12 cellular contexts compared by ENCODE assay signal in the genomic region with DNA sequence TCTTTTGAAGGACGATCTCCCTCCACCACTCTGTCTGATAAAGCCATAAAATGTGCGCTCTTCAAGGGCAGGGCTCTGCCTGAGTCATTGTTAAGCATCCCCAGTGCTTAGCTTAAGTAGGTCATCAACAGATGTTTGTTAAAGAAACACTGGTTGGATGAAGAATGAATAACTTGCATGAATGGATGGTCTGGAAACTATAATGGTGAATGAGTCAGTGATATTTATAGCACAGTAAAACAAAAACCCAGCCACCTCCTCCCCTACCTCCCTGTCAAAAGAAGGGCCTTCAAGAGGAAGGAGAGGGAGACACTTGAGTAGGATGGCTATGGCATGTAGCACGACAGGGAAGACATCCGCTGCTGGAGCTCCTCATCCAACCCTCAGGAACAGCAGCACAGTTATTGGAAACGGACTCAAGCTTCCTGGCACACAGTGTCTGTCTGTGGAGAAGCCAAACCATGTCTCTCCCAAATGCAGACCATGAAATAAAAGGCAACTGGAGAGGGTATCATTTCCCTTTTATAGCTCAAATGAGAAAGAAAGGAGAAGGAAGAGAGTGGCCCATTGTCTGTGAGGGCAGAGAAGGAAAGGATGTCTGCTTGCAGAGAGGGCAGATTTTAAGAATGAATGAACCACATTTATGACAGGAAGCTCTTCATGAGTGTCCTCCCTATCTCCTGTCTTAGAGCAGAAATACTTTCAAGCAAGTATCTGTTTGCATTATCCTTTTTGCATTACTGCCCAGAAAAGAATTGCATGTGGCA.
DNase-seq lines count a peak whose midpoint lies in the region; ATAC-seq and TF ChIP-seq lines count a peak whose summit lies in the region.
"Had no signal": no experiment of that assay in that cellular context is flagged by ENCODE, and none has a peak within 500 bp of the region (broad histone marks: within the 10 kb centered on the region; RNA-seq: fewer than 3 reads in every experiment).

No MANE protein-coding gene starts in this region.

- H3K27ac ChIP-seq in mesendoderm (ENCODE audit: low read depth, low read length) = no peak overlapping the region

- no peak for ATAC-seq in HG02678 (IDR thresholded peaks at IDR 0.05; ENCODE audit: unreplicated experiment)
- no peak for ATAC-seq in activated CD8-positive, alpha-beta memory T cell treated with anti-CD3 and anti-CD28 coated beads, Interleukin-2, amount 10 ng/mL, durations not matched to agents 7 days and 5 days

- no peak overlapping the region for H3K4me3 Mint-ChIP-seq in activated CD8-positive, alpha-beta memory T cell treated with anti-CD3 and anti-CD28 coated beads, Interleukin-2, amount 10 ng/mL, durations not matched to agents 7 days and 5 days
- H3K4me3 Mint-ChIP-seq: activated CD4-positive, alpha-beta memory T cell treated with anti-CD3 and anti-CD28 coated beads, Interleukin-2, amount 10 ng/mL, durations not matched to agents 7 days and 5 days; naive B cell had no signal

- no peak overlapping the region for H4K5ac ChIP-seq in mesendoderm (ENCODE audit: low read length)

- peaks cover 14% of the 10 kb centered on the region for H3K4me1 ChIP-seq in mesendoderm (ENCODE audit: control insufficient read depth, low read depth, low read length)

- peak overlapping the region; percentile 6 for H3K56ac ChIP-seq in mesendoderm (ENCODE audit: low read length)

- H3K9ac ChIP-seq in mesendoderm (ENCODE audit: low read length) = no peak overlapping the region

- WGBS in mesendoderm (ENCODE audit: extremely low coverage, insufficient coverage, low lambda C conversion rate) = no CpG with 5 or more reads among the region's 5 CpGs

- no peaks in the 10 kb centered on the region for H3K9me3 Mint-ChIP-seq in activated CD8-positive, alpha-beta memory T cell treated with anti-CD3 and anti-CD28 coated beads, Interleukin-2, amount 10 ng/mL, durations not matched to agents 7 days and 5 days (ENCODE audit: low read depth)
- H3K9me3 Mint-ChIP-seq: activated CD4-positive, alpha-beta memory T cell treated with anti-CD3 and anti-CD28 coated beads, Interleukin-2, amount 10 ng/mL, durations not matched to agents 7 days and 5 days; naive B cell had no signal

- no peaks in the 10 kb centered on the region for H3K36me3 ChIP-seq in mesendoderm (ENCODE audit: control insufficient read depth, insufficient read depth, low read length)

- no peak overlapping the region for H3K4ac ChIP-seq in mesendoderm (ENCODE audit: low read depth, low read length)

- H3K27me3 ChIP-seq in mesendoderm (ENCODE audit: insufficient read depth, low read length, poor library complexity) = no peaks in the 10 kb centered on the region

- no peak overlapping the region for H3K23ac ChIP-seq in mesendoderm (ENCODE audit: low read length)

- H2AK5ac ChIP-seq in mesendoderm (ENCODE audit: low read length) = peak overlapping the region; percentile 64

- no peaks in the 10 kb centered on the region for H3K79me1 ChIP-seq in mesendoderm (ENCODE audit: low read length)

- no peak overlapping the region for H3K18ac ChIP-seq in mesendoderm (ENCODE audit: low read length)

- CTCF ChIA-PET in activated CD8-positive, alpha-beta memory T cell treated with anti-CD3 and anti-CD28 coated beads, Interleukin-2, amount 10 ng/mL, durations not matched to agents 7 days and 5 days (lab: Charles Lee) = interaction anchor here (1.1 kb wide), 1 partner anchor 80 kb away, joined by 3 read pairs; no protein-coding TSS in a partner anchor

- H3K36me3 Mint-ChIP-seq in activated CD8-positive, alpha-beta memory T cell treated with anti-CD3 and anti-CD28 coated beads, Interleukin-2, amount 10 ng/mL, durations not matched to agents 7 days and 5 days = no peaks in the 10 kb centered on the region
- H3K36me3 Mint-ChIP-seq: naive B cell had no signal

- no peak overlapping the region for H2BK5ac ChIP-seq in mesendoderm (ENCODE audit: low read length)

- no peaks in the 10 kb centered on the region for H3K79me2 ChIP-seq in mesendoderm (ENCODE audit: control insufficient read depth, insufficient read depth, low read length)

- no peak overlapping the region for H3K4me2 ChIP-seq in mesendoderm (ENCODE audit: low read length)

- no peak overlapping the region for H2BK120ac ChIP-seq in mesendoderm (ENCODE audit: low read depth, low read length)

- H3K27ac Mint-ChIP-seq in activated CD8-positive, alpha-beta memory T cell treated with anti-CD3 and anti-CD28 coated beads, Interleukin-2, amount 10 ng/mL, durations not matched to agents 7 days and 5 days = no peak overlapping the region
- H3K27ac Mint-ChIP-seq: activated CD4-positive, alpha-beta memory T cell treated with anti-CD3 and anti-CD28 coated beads, Interleukin-2, amount 10 ng/mL, durations not matched to agents 7 days and 5 days had no signal

- DNase-seq in AG09309 (ENCODE audit: low read depth) (peak; percentile 93), KG1 (lab: John Stamatoyannopoulos, UW) (peak; percentile 33), astrocyte of the hippocampus (ENCODE audit: low read depth, low spot score) (peak; percentile 69), mesendoderm (no peak), NCI-H82 treated with DMSO at 0.1 percent for 48 hours (lab: John Stamatoyannopoulos, UW; ENCODE audit: unreplicated experiment) (no peak), DMS114 treated with DMSO at 0.1 percent for 48 hours (lab: John Stamatoyannopoulos, UW; ENCODE audit: unreplicated experiment) (no peak)
- no peak for DNase-seq in activated CD8-positive, alpha-beta memory T cell treated with anti-CD3 and anti-CD28 coated beads, Interleukin-2, amount 10 ng/mL, durations not matched to agents 7 days and 5 days
- DNase-seq: activated CD4-positive, alpha-beta memory T cell treated with anti-CD3 and anti-CD28 coated beads, Interleukin-2, amount 10 ng/mL, durations not matched to agents 7 days and 5 days; effector CD4-positive, alpha-beta T cell; naive B cell; NCI-H526 had no signal

- peaks cover 3% of the 10 kb centered on the region for H3K4me1 Mint-ChIP-seq in activated CD8-positive, alpha-beta memory T cell treated with anti-CD3 and anti-CD28 coated beads, Interleukin-2, amount 10 ng/mL, durations not matched to agents 7 days and 5 days
- H3K4me1 Mint-ChIP-seq: naive B cell had no signal

- no peak overlapping the region for H4K8ac ChIP-seq in mesendoderm (ENCODE audit: low read depth, low read length)

- H3K27me3 Mint-ChIP-seq in activated CD8-positive, alpha-beta memory T cell treated with anti-CD3 and anti-CD28 coated beads, Interleukin-2, amount 10 ng/mL, durations not matched to agents 7 days and 5 days = peaks cover 20% of the 10 kb centered on the region

- H2BK15ac ChIP-seq in mesendoderm (replicated peaks; ENCODE audit: low read depth) = no peak overlapping the region

- no peak overlapping the region for H3K4me3 ChIP-seq in AG09309 (ENCODE audit: control insufficient read depth, low read depth, low read length)
- H3K4me3 ChIP-seq in mesendoderm (ENCODE audit: low read length) = no peak overlapping the region

- TF ChIP-seq CTCF in AG09309 (IDR thresholded peaks at IDR 0.05; ENCODE audit: control insufficient read depth, insufficient read depth, low read depth, low read length, missing control alignments) = no peak

Comparison
In these comparisons a context has a peak if more than half of its experiments do, and no peak if none do; other contexts are left out.
1. DNase-seq: peak in AG09309 (single experiment), KG1 (single experiment) and astrocyte of the hippocampus (single experiment); none in mesendoderm (single experiment), activated CD8-positive, alpha-beta memory T cell treated with anti-CD3 and anti-CD28 coated beads, Interleukin-2, amount 10 ng/mL, durations not matched to agents 7 days and 5 days (single experiment), NCI-H82 treated with DMSO at 0.1 percent for 48 hours (single experiment) and DMS114 treated with DMSO at 0.1 percent for 48 hours (single experiment).